10 cellular contexts compared by ENCODE assay signal in the genomic region with DNA sequence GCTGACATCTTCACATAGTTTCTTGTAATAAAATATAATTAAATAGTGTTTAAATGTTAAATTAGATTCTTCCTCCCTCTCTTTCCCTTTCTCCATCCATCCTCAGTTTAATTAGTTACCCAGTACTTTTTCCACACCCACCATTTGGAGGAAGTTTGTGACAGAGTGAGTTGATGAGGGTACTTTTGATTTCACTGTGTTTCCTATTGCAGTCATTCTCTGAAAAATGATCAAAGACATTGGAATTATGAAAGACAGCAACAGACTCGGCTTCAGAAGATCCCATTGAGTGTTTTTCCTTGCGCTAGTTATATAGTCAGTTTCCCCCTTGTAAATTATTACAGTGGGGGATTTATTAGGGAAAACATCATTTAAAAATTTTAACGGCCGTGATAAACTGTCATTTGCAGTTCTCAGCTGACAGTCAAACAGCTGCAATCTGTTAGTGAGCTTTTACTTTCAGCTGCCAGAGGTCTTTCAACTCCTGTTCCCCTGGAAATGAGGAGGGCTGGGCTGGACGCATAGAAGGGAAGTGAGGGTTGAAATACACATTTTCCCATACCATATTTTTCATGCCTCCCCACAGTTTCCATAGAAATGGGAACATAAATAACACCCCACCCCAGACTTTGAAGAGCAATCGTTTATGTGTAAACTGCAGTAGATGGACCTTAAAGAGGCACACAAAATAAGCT.
DNase-seq lines count a peak whose midpoint lies in the region; ATAC-seq, FAIRE-seq and TF ChIP-seq lines count a peak whose summit lies in the region.
"Had no signal": no experiment of that assay in that cellular context is flagged by ENCODE, and none has a peak within 500 bp of the region (broad histone marks: within the 10 kb centered on the region; RNA-seq: fewer than 3 reads in every experiment).

No MANE protein-coding gene starts in this region.

- POLR2A ChIA-PET in GM10248 (lab: Yijun Ruan, JAX), result no interaction called here
- POLR2A ChIA-PET in activated CD8-positive, alpha-beta T cell treated with anti-CD3 and anti-CD28 coated beads for 36 hours (lab: Charles Lee), result no interaction called here

- no peaks in the 10 kb centered on the region for H3K27me3 Mint-ChIP-seq in CD14-positive monocyte (ENCODE audit: low read depth in 3 of 3)
- no peaks in the 10 kb centered on the region for H3K27me3 Mint-ChIP-seq in activated CD8-positive, alpha-beta T cell treated with anti-CD3 and anti-CD28 coated beads for 36 hours

- DNase-seq in CD14-positive monocyte (ENCODE audit: low spot score) (no peak), GM10248 (ENCODE audit: extremely low spot score) (peak; percentile 16), lung microvascular endothelial cell (ENCODE audit: low read depth in 2 of 2) (peak; percentile 71 to 80), NCI-H1417 treated with DMSO at 0.1 percent for 48 hours (lab: John Stamatoyannopoulos, UW) (no peak), RCC 7860 (ENCODE audit: low spot score) (no peak), DMS153 treated with DMSO at 0.1 percent for 48 hours (lab: John Stamatoyannopoulos, UW; ENCODE audit: unreplicated experiment) (no peak)
- no peak for DNase-seq in activated CD8-positive, alpha-beta T cell treated with anti-CD3 and anti-CD28 coated beads for 36 hours
- DNase-seq: activated effector memory CD4-positive, alpha-beta T cell treated with Interleukin-2 at 50 U/mL for 16 hours; stimulated activated CD4-positive, alpha-beta T cell treated with anti-CD3 and anti-CD28 coated beads, Interleukin-12 subunit alpha, Interleukin-12 subunit beta, amount 100 ng/mL, for 4 hours had no signal

- H3K9me3 Mint-ChIP-seq in CD14-positive monocyte, result no peaks in the 10 kb centered on the region
- H3K9me3 Mint-ChIP-seq in activated CD8-positive, alpha-beta T cell treated with anti-CD3 and anti-CD28 coated beads for 36 hours, result no peaks in the 10 kb centered on the region

- CTCF ChIA-PET in GM10248 (lab: Yijun Ruan, JAX), result interaction anchor here (1.2 to 1.5 kb wide), 4 partner anchors 11 to 676 kb away, joined by 3 to 5 read pairs (median 4); no protein-coding TSS in a partner anchor
- CTCF ChIA-PET in activated CD8-positive, alpha-beta T cell treated with anti-CD3 and anti-CD28 coated beads for 36 hours (lab: Charles Lee), result interaction anchor here (2.2 kb wide), 1 partner anchor 48 kb away, joined by 6 read pairs; no protein-coding TSS in a partner anchor

- intact Hi-C loops in CD14-positive monocyte (cut with micrococcal nuclease), result no loop called here
- intact Hi-C loops in activated CD8-positive, alpha-beta T cell treated with anti-CD3 and anti-CD28 coated beads for 36 hours (cut with micrococcal nuclease), result no loop called here

- H3K4me3 Mint-ChIP-seq in CD14-positive monocyte, result peak overlapping the region; percentile 68 to 78
- H3K4me3 Mint-ChIP-seq in activated CD8-positive, alpha-beta T cell treated with anti-CD3 and anti-CD28 coated beads for 36 hours, result peak overlapping the region; percentile 21

- ATAC-seq in activated CD8-positive, alpha-beta T cell treated with anti-CD3 and anti-CD28 coated beads for 36 hours, result peak; percentile 51
- no peak for ATAC-seq in GM21367 (IDR thresholded peaks at IDR 0.05; ENCODE audit: unreplicated experiment)

- TF ChIP-seq CTCF in CD14-positive monocyte (IDR thresholded peaks at IDR 0.05), result no peak
- TF ChIP-seq CTCF in GM10248 (IDR thresholded peaks at IDR 0.05; ENCODE audit: control extremely low read depth, extremely low read depth, low read depth, missing control alignments), result no peak
- TF ChIP-seq CTCF in activated CD8-positive, alpha-beta T cell treated with anti-CD3 and anti-CD28 coated beads for 36 hours (IDR thresholded peaks at IDR 0.05), result no peak

- FAIRE-seq in RCC 7860 (lab: Jason Lieb, UNC), result no peak

- H3K36me3 Mint-ChIP-seq in CD14-positive monocyte, result peaks cover 4 to 6% of the 10 kb centered on the region in 2 donors
- peaks cover 1% of the 10 kb centered on the region for H3K36me3 Mint-ChIP-seq in activated CD8-positive, alpha-beta T cell treated with anti-CD3 and anti-CD28 coated beads for 36 hours (ENCODE audit: low read depth)

- H3K4me1 Mint-ChIP-seq in CD14-positive monocyte, result peaks cover 51% of the 10 kb centered on the region
- H3K4me1 Mint-ChIP-seq in activated CD8-positive, alpha-beta T cell treated with anti-CD3 and anti-CD28 coated beads for 36 hours (ENCODE audit: low read depth), result peaks cover 11% of the 10 kb centered on the region

- H3K27ac Mint-ChIP-seq in CD14-positive monocyte, result peak overlapping the region; percentile 90 to 96 (median 94)
- H3K27ac Mint-ChIP-seq in activated CD8-positive, alpha-beta T cell treated with anti-CD3 and anti-CD28 coated beads for 36 hours, result peak overlapping the region; percentile 29

Comparison
In these comparisons a context has a peak if more than half of its experiments do, and no peak if none do; other contexts are left out.
1. DNase-seq: peak in GM10248 (single experiment) and lung microvascular endothelial cell (2 of 2); none in CD14-positive monocyte (single experiment), activated CD8-positive, alpha-beta T cell treated with anti-CD3 and anti-CD28 coated beads for 36 hours (single experiment), NCI-H1417 treated with DMSO at 0.1 percent for 48 hours (single experiment), RCC 7860 (single experiment) and DMS153 treated with DMSO at 0.1 percent for 48 hours (single experiment).